ENCODE assay signal across 14 cellular contexts in the genomic region with DNA sequence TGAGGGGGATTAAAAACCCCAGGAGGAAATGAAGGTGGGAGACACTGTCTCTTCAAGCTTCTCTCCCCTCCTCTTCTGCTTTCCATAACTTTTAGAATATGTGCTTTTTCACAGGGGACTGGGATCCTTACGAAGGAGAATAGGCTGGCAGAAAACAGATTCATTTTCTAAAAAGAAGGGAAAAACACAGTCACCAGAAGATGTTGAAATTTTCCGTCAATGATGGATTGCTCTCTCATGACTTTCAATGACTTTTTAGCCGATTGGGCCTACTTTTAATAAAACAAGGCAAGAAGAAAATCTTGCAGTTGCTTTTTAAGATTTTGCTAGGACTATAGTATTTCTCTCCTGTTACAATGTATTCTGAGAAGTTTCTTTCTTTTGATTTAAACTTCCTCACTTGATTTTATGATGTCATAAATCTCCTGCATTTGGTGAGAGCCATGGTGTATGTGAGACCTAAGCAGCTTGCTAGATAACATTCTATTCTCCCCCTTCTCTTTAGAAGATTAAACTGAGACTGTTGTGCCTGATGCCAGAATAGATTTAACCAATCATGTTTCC.
DNase-seq lines count a peak whose midpoint lies in the region; ATAC-seq and TF ChIP-seq lines count a peak whose summit lies in the region.
"Had no signal": no experiment of that assay in that cellular context is flagged by ENCODE, and none has a peak within 500 bp of the region (broad histone marks: within the 10 kb centered on the region; RNA-seq: fewer than 3 reads in every experiment).

No MANE protein-coding gene starts in this region.

- no peak overlapping the region for H3K4me3 Mint-ChIP-seq in nephron progenitor cell
- no peak overlapping the region for H3K4me3 Mint-ChIP-seq in activated naive CD8-positive, alpha-beta T cell treated with anti-CD3 and anti-CD28 coated beads, Interleukin-2, amount 50 U/mL, for 24 hours
- H3K4me3 Mint-ChIP-seq in activated naive CD4-positive, alpha-beta T cell treated with anti-CD3 and anti-CD28 coated beads, Interleukin-2, amount 10 ng/mL, durations not matched to agents 7 days and 5 days = no peak overlapping the region
- H3K4me3 Mint-ChIP-seq: CD14-positive monocyte had no signal

- H3K4me3 ChIP-seq in adipocyte (ENCODE audit: low read length) = peak overlapping the region; percentile 31
- no peak overlapping the region for H3K4me3 ChIP-seq in tibial artery
- H3K4me3 ChIP-seq: GM23248 had no signal

- no peak for ATAC-seq in activated naive CD8-positive, alpha-beta T cell treated with anti-CD3 and anti-CD28 coated beads, Interleukin-2, amount 50 U/mL, for 24 hours
- ATAC-seq in HG02884 (IDR thresholded peaks at IDR 0.05; ENCODE audit: unreplicated experiment) = no peak

- H3K27ac ChIP-seq in tibial artery = peak overlapping the region; percentile 58 to 61
- H3K27ac ChIP-seq: GM23248, RWPE1 had no signal

- H3K9ac ChIP-seq in adipocyte (ENCODE audit: low read length) = peak overlapping the region; percentile 84
- H3K9ac ChIP-seq: GM23248 had no signal

- H3K4me1 Mint-ChIP-seq in nephron progenitor cell = peaks cover 61% of the 10 kb centered on the region
- H3K4me1 Mint-ChIP-seq in activated naive CD8-positive, alpha-beta T cell treated with anti-CD3 and anti-CD28 coated beads, Interleukin-2, amount 50 U/mL, for 24 hours = no peaks in the 10 kb centered on the region
- no peaks in the 10 kb centered on the region for H3K4me1 Mint-ChIP-seq in activated naive CD4-positive, alpha-beta T cell treated with anti-CD3 and anti-CD28 coated beads, Interleukin-2, amount 10 ng/mL, durations not matched to agents 7 days and 5 days

- peak overlapping the region; percentile 95 for H3K27ac Mint-ChIP-seq in nephron progenitor cell
- no peak overlapping the region for H3K27ac Mint-ChIP-seq in activated naive CD8-positive, alpha-beta T cell treated with anti-CD3 and anti-CD28 coated beads, Interleukin-2, amount 50 U/mL, for 24 hours
- H3K27ac Mint-ChIP-seq in activated naive CD4-positive, alpha-beta T cell treated with anti-CD3 and anti-CD28 coated beads, Interleukin-2, amount 10 ng/mL, durations not matched to agents 7 days and 5 days = no peak overlapping the region
- H3K27ac Mint-ChIP-seq: CD14-positive monocyte had no signal

- peaks cover 24% of the 10 kb centered on the region for H3K9me3 Mint-ChIP-seq in nephron progenitor cell
- no peaks in the 10 kb centered on the region for H3K9me3 Mint-ChIP-seq in activated naive CD8-positive, alpha-beta T cell treated with anti-CD3 and anti-CD28 coated beads, Interleukin-2, amount 50 U/mL, for 24 hours
- H3K9me3 Mint-ChIP-seq in activated naive CD4-positive, alpha-beta T cell treated with anti-CD3 and anti-CD28 coated beads, Interleukin-2, amount 10 ng/mL, durations not matched to agents 7 days and 5 days = no peaks in the 10 kb centered on the region
- H3K9me3 Mint-ChIP-seq: CD14-positive monocyte had no signal

- H3K27me3 ChIP-seq in adipocyte (replicated peaks; ENCODE audit: control insufficient read depth, insufficient read depth, low read length) (no peaks in the 10 kb centered on the region), tibial artery (no peaks in the 10 kb centered on the region)

- TF ChIP-seq CTCF in nephron progenitor cell (IDR thresholded peaks at IDR 0.05) (no peak), tibial artery (IDR thresholded peaks at IDR 0.05) (no peak)

- H3K9me3 ChIP-seq in adipocyte (ENCODE audit: control insufficient read depth, low read length) = no peaks in the 10 kb centered on the region
- no peaks in the 10 kb centered on the region for H3K9me3 ChIP-seq in tibial artery
- H3K9me3 ChIP-seq: Caco-2 had no signal

- H3K36me3 Mint-ChIP-seq in nephron progenitor cell (ENCODE audit: low read depth) = peaks cover 56% of the 10 kb centered on the region
- H3K36me3 Mint-ChIP-seq in activated naive CD8-positive, alpha-beta T cell treated with anti-CD3 and anti-CD28 coated beads, Interleukin-2, amount 50 U/mL, for 24 hours (ENCODE audit: low read depth) = no peaks in the 10 kb centered on the region
- H3K36me3 Mint-ChIP-seq in activated naive CD4-positive, alpha-beta T cell treated with anti-CD3 and anti-CD28 coated beads, Interleukin-2, amount 10 ng/mL, durations not matched to agents 7 days and 5 days = no peaks in the 10 kb centered on the region
- H3K36me3 Mint-ChIP-seq: CD14-positive monocyte had no signal

- no peaks in the 10 kb centered on the region for H3K27me3 Mint-ChIP-seq in nephron progenitor cell (ENCODE audit: low read depth, poor library complexity)
- H3K27me3 Mint-ChIP-seq in activated naive CD8-positive, alpha-beta T cell treated with anti-CD3 and anti-CD28 coated beads, Interleukin-2, amount 50 U/mL, for 24 hours = no peaks in the 10 kb centered on the region
- no peaks in the 10 kb centered on the region for H3K27me3 Mint-ChIP-seq in activated naive CD4-positive, alpha-beta T cell treated with anti-CD3 and anti-CD28 coated beads, Interleukin-2, amount 10 ng/mL, durations not matched to agents 7 days and 5 days

- peaks cover 56% of the 10 kb centered on the region for H3K4me1 ChIP-seq in adipocyte (ENCODE audit: control insufficient read depth, insufficient read depth, low read length)
- peaks cover 0 to 76% (median 23%) of the 10 kb centered on the region in 4 donors for H3K4me1 ChIP-seq in tibial artery
- H3K4me1 ChIP-seq: Caco-2 had no signal

- CTCF ChIA-PET in activated naive CD4-positive, alpha-beta T cell treated with anti-CD3 and anti-CD28 coated beads, Interleukin-2, amount 10 ng/mL, durations not matched to agents 7 days and 5 days (lab: Charles Lee) = no interaction called here

- intact Hi-C loops in tibial artery (cut with DNase I; ENCODE audit: low total_unique reads) = no loop called here

- no peak for DNase-seq in adipocyte (ENCODE audit: low read depth)
- peak; percentile 21 for DNase-seq in fibroblast of gingiva (ENCODE audit: low read depth)
- no peak for DNase-seq in nephron progenitor cell
- no peak for DNase-seq in tibial artery
- DNase-seq in activated naive CD8-positive, alpha-beta T cell treated with anti-CD3 and anti-CD28 coated beads, Interleukin-2, amount 50 U/mL, for 24 hours = no peak
- DNase-seq in activated naive CD4-positive, alpha-beta T cell treated with anti-CD3 and anti-CD28 coated beads, Interleukin-2, amount 10 ng/mL, durations not matched to agents 7 days and 5 days = no peak
- DNase-seq: NCI-H1048, NCI-H2107, NCI-H226 had no signal

- H3K36me3 ChIP-seq in adipocyte (ENCODE audit: control insufficient read depth, insufficient read depth, low read length, severe bottlenecking) = peaks cover 7% of the 10 kb centered on the region
- no peaks in the 10 kb centered on the region for H3K36me3 ChIP-seq in tibial artery
